ENCODE assay signal across 14 cellular contexts in genomic region chr10:33315891-33316290, GRCh38. TPM values are rescaled to one million over a fixed set of nuclear protein-coding genes. Genes with fewer than 3 reads are reported as not detected.
DNase-seq lines count a peak whose midpoint lies in the region; ATAC-seq and TF ChIP-seq lines count a peak whose summit lies in the region.
"Had no signal": no experiment of that assay in that cellular context is flagged by ENCODE, and none has a peak within 500 bp of the region (broad histone marks: within the 10 kb centered on the region; RNA-seq: fewer than 3 reads in every experiment).

No MANE protein-coding gene starts in this region.

- DNase-seq in RWPE2 (ENCODE audit: low spot score) (no peak), epithelial cell of prostate (ENCODE audit: low read depth, low spot score) (no peak), lung (ENCODE audit: low spot score) (no peak), AG20443 (ENCODE audit: low spot score) (no peak), thyroid gland (no peak)
- DNase-seq in activated T-helper 2 cell treated with anti-CD3 and anti-CD28 coated beads, Interferon-gamma antibody, Interleukin-2, Interleukin-4, amounts not matched to agents 10 μg/mL and 5 μg/mL and 100 μg/mL, durations not matched to agents 14 hours and 24 hours and 36 hours (ENCODE audit: low spot score) = no peak
- DNase-seq: activated naive CD4-positive, alpha-beta T cell treated with Interleukin-2 at 50 U/mL for 16 hours; COR-L47; GDM1; GOT3; naive B cell; NCI-H2227 treated with DMSO at 0.1 percent for 48 hours had no signal

- H3K27ac ChIP-seq in ACC112 (ENCODE audit: low read depth, low read length) (peak overlapping the region; percentile 6; the same call in 1 of the 2 replicates), RWPE2 (ENCODE audit: poor library complexity, severe bottlenecking) (peak overlapping the region; percentile 70), epithelial cell of prostate (peak overlapping the region; percentile 32), lung (ENCODE audit: low read depth in 1 of 2, low read length in 1 of 2) (peak overlapping the region; percentile 35 to 41), thyroid gland (peak overlapping the region in 1 of 3 donors; percentile 12)

- H3K36me3 ChIP-seq in ACC112 (ENCODE audit: insufficient read depth, low read length) = peaks cover 81% of the 10 kb centered on the region
- H3K36me3 ChIP-seq in RWPE2 (ENCODE audit: low read depth) = peaks cover 78% of the 10 kb centered on the region
- peaks cover 4 to 5% of the 10 kb centered on the region in 2 donors for H3K36me3 ChIP-seq in lung (ENCODE audit: control insufficient read depth in 2 of 2, insufficient read depth in 2 of 2, low read length in 2 of 2)
- no peaks in the 10 kb centered on the region for H3K36me3 ChIP-seq in thyroid gland

- 28 to 57% methylated on average over 4 of the region's 4 CpGs for WGBS in lung, 2 donors
- 65 to 74% methylated on average over 4 of the region's 4 CpGs for WGBS in thyroid gland, 2 donors

- no peak for TF ChIP-seq CTCF in RWPE2 (IDR thresholded peaks at IDR 0.05; ENCODE audit: poor library complexity, severe bottlenecking)
- no peak for TF ChIP-seq CTCF in lung (IDR thresholded peaks at IDR 0.05; ENCODE audit: control extremely low read depth, extremely low read depth)
- TF ChIP-seq CTCF in thyroid gland (IDR thresholded peaks at IDR 0.05) = no peak

- H3K27me3 Mint-ChIP-seq in activated T-helper 2 cell treated with anti-CD3 and anti-CD28 coated beads, Interferon-gamma antibody, Interleukin-2, Interleukin-4, amounts not matched to agents 10 μg/mL and 5 μg/mL and 100 μg/mL, durations not matched to agents 14 hours and 24 hours and 36 hours (ENCODE audit: low read depth) = peaks cover 9% of the 10 kb centered on the region

- H3K27me3 ChIP-seq in ACC112 (ENCODE audit: insufficient read depth, low read length) (no peaks in the 10 kb centered on the region), RWPE2 (ENCODE audit: insufficient read depth, poor library complexity, severe bottlenecking) (no peaks in the 10 kb centered on the region), lung (ENCODE audit: control insufficient read depth, insufficient read depth) (no peaks in the 10 kb centered on the region), thyroid gland (no peaks in the 10 kb centered on the region)

- peaks cover 87% of the 10 kb centered on the region for H3K79me2 ChIP-seq in ACC112 (ENCODE audit: control insufficient read depth, insufficient read depth, low read length, unreplicated experiment)

- intact Hi-C loops in thyroid gland (cut with DNase I) = no loop called here
- intact Hi-C loops in activated T-helper 2 cell treated with anti-CD3 and anti-CD28 coated beads, Interferon-gamma antibody, Interleukin-2, Interleukin-4, amounts not matched to agents 10 μg/mL and 5 μg/mL and 100 μg/mL, durations not matched to agents 14 hours and 24 hours and 36 hours (cut with micrococcal nuclease) = no loop called here

- no peaks in the 10 kb centered on the region for H3K9me3 ChIP-seq in RWPE2 (ENCODE audit: severe bottlenecking)
- no peaks in the 10 kb centered on the region for H3K9me3 ChIP-seq in lung (ENCODE audit: control insufficient read depth in 2 of 2, insufficient read depth in 1 of 2, low read length in 1 of 2)
- no peaks in the 10 kb centered on the region for H3K9me3 ChIP-seq in thyroid gland

- no peaks in the 10 kb centered on the region for H3K4me1 Mint-ChIP-seq in activated T-helper 2 cell treated with anti-CD3 and anti-CD28 coated beads, Interferon-gamma antibody, Interleukin-2, Interleukin-4, amounts not matched to agents 10 μg/mL and 5 μg/mL and 100 μg/mL, durations not matched to agents 14 hours and 24 hours and 36 hours (ENCODE audit: low read depth)
- H3K4me1 Mint-ChIP-seq: naive B cell had no signal

- H3K4me3 Mint-ChIP-seq in activated T-helper 2 cell treated with anti-CD3 and anti-CD28 coated beads, Interferon-gamma antibody, Interleukin-2, Interleukin-4, amounts not matched to agents 10 μg/mL and 5 μg/mL and 100 μg/mL, durations not matched to agents 14 hours and 24 hours and 36 hours (ENCODE audit: low read depth) = no peak overlapping the region
- H3K4me3 Mint-ChIP-seq: naive B cell had no signal

- H3K4me3 ChIP-seq in ACC112 (ENCODE audit: low read depth, low read length) (no peak overlapping the region), RWPE2 (ENCODE audit: severe bottlenecking) (no peak overlapping the region), lung (no peak overlapping the region), thyroid gland (replicated peaks in 1 of 3) (no peak overlapping the region)

- ATAC-seq in RWPE2 (ENCODE audit: low read depth) (no peak), lung (ENCODE audit: insufficient read depth, low FRiP score) (no peak), GM18511 (IDR thresholded peaks at IDR 0.05; ENCODE audit: unreplicated experiment) (no peak)

- H3K4me1 ChIP-seq in ACC112 (ENCODE audit: control insufficient read depth, insufficient read depth, low read length, unreplicated experiment) (peaks cover 49% of the 10 kb centered on the region), RWPE2 (ENCODE audit: insufficient read depth, poor library complexity, severe bottlenecking) (peaks cover 26% of the 10 kb centered on the region), lung (ENCODE audit: control insufficient read depth in 2 of 2, insufficient read depth in 2 of 2, low read length in 2 of 2) (peaks cover 8 to 49% of the 10 kb centered on the region in 2 donors), thyroid gland (peaks cover 0 to 23% of the 10 kb centered on the region in 2 donors)

- no peaks in the 10 kb centered on the region for H3K9me3 Mint-ChIP-seq in activated T-helper 2 cell treated with anti-CD3 and anti-CD28 coated beads, Interferon-gamma antibody, Interleukin-2, Interleukin-4, amounts not matched to agents 10 μg/mL and 5 μg/mL and 100 μg/mL, durations not matched to agents 14 hours and 24 hours and 36 hours

- no peak for TF ChIP-seq POLR2A in thyroid gland (IDR thresholded peaks at IDR 0.05)

- H2AFZ ChIP-seq in ACC112 (ENCODE audit: low read length, unreplicated experiment) = no peak overlapping the region

- H3K36me3 Mint-ChIP-seq in activated T-helper 2 cell treated with anti-CD3 and anti-CD28 coated beads, Interferon-gamma antibody, Interleukin-2, Interleukin-4, amounts not matched to agents 10 μg/mL and 5 μg/mL and 100 μg/mL, durations not matched to agents 14 hours and 24 hours and 36 hours (ENCODE audit: low read depth) = no peaks in the 10 kb centered on the region

- H3K27ac Mint-ChIP-seq in activated T-helper 2 cell treated with anti-CD3 and anti-CD28 coated beads, Interferon-gamma antibody, Interleukin-2, Interleukin-4, amounts not matched to agents 10 μg/mL and 5 μg/mL and 100 μg/mL, durations not matched to agents 14 hours and 24 hours and 36 hours = no peak overlapping the region

RNA-seq across cellular contexts. Expression of gene NRP1, which starts 18.6 kb away (rescaled TPM):
- total RNA-seq in lung = 100 to 1,000 TPM in 1 of 2 donors, 10 to 100 TPM in 1; 95.8 to 188 TPM
- 10 to 100 TPM; 18.5 to 47.6 TPM for polyA plus RNA-seq in lung
- 100 to 1,000 TPM in 1 of 4 donors, 10 to 100 TPM in 3; 40.4 to 123 (median 58.3) TPM for total RNA-seq in thyroid gland
- total RNA-seq in activated T-helper 2 cell treated with anti-CD3 and anti-CD28 coated beads, Interferon-gamma antibody, Interleukin-2, Interleukin-4, amounts not matched to agents 10 μg/mL and 5 μg/mL and 100 μg/mL, durations not matched to agents 14 hours and 24 hours and 36 hours = 6.1 and 6.6 TPM in 2 replicates
